ENCODE assay signal across 11 cellular contexts in the genomic region with DNA sequence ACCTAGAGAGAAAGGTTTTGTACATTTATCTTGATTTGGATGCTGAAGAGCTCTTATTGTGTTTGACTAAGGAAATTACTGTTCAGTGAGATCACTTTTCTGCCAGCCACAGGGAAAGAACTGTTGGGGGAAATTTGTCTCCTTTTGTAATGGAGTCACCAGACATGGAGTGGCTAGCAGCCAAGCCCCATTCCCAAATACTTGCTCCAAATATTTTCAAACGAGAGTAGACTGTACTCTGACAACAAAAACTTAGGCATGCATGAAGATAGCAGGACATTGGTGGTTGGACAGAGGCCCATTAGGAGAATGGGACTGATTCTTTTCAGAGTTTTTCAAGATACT. TPM values are rescaled to one million over a fixed set of nuclear protein-coding genes. Genes with fewer than 3 reads are reported as not detected.
DNase-seq lines count a peak whose midpoint lies in the region; ATAC-seq and TF ChIP-seq lines count a peak whose summit lies in the region.
"Had no signal": no experiment of that assay in that cellular context is flagged by ENCODE, and none has a peak within 500 bp of the region (broad histone marks: within the 10 kb centered on the region; RNA-seq: fewer than 3 reads in every experiment).

No MANE protein-coding gene starts in this region.

- H3F3A ChIP-seq in GM23338 (replicated peaks; ENCODE audit: low read depth), result no peaks in the 10 kb centered on the region

- 0 out of 2 replicates have a peak overlapping the region, but pooled peaks have one; percentile 19 for H3K27ac ChIP-seq in GM23338 (ENCODE audit: low read depth)
- H3K27ac ChIP-seq in adrenal gland, result peak overlapping the region in 1 of 5 donors; percentile 30
- H3K27ac ChIP-seq: neural progenitor cell had no signal

- H3K4me3 ChIP-seq in GM23338 (no peak overlapping the region), adrenal gland (no peak overlapping the region), skeletal muscle cell (ENCODE audit: low read depth, low read length) (no peak overlapping the region), BE2C (ENCODE audit: low read depth, low read length) (no peak overlapping the region)
- H3K4me3 ChIP-seq: neural progenitor cell had no signal

- ATAC-seq in GM23338 (no peak), Right ventricle myocardium superior (ENCODE audit: poor library complexity) (peak; percentile 65), GM21619 (IDR thresholded peaks at IDR 0.05; ENCODE audit: unreplicated experiment) (no peak), HG02623 (IDR thresholded peaks at IDR 0.05; ENCODE audit: unreplicated experiment) (no peak)

- no peaks in the 10 kb centered on the region for H3K27me3 ChIP-seq in GM23338 (ENCODE audit: insufficient read depth)
- H3K27me3 ChIP-seq in adrenal gland, result no peaks in the 10 kb centered on the region
- no peaks in the 10 kb centered on the region for H3K27me3 ChIP-seq in BE2C
- H3K27me3 ChIP-seq: neural progenitor cell had no signal

- H3K4me1 Mint-ChIP-seq in GM23338, result no peaks in the 10 kb centered on the region
- H3K4me1 Mint-ChIP-seq: neural progenitor cell had no signal

- H3K36me3 ChIP-seq in GM23338 (ENCODE audit: insufficient read depth) (peaks cover 64% of the 10 kb centered on the region), adrenal gland (replicated peaks in 1 of 2) (peaks cover 0 to 52% of the 10 kb centered on the region in 2 donors), BE2C (peaks cover 66% of the 10 kb centered on the region)

- TF ChIP-seq POLR2A in adrenal gland (IDR thresholded peaks at IDR 0.05), result no peak

- DNase-seq in GM23338 (ENCODE audit: low spot score) (no peak), adrenal gland (peak in 6 of 7 donors; percentile 25 to 69 (median 54)), Right ventricle myocardium superior (no peak), skeletal muscle cell (ENCODE audit: low read depth) (peak; percentile 52), BE2C (no peak), GM13977 (ENCODE audit: low spot score) (no peak)
- DNase-seq: NCI-H2081 had no signal

- peaks cover 29% of the 10 kb centered on the region for H3K79me2 ChIP-seq in GM23338 (replicated peaks; ENCODE audit: insufficient read depth)

- H3K4me1 ChIP-seq in GM23338 (ENCODE audit: insufficient read depth), result no peaks in the 10 kb centered on the region
- peaks cover 0 to 12% of the 10 kb centered on the region in 2 donors for H3K4me1 ChIP-seq in adrenal gland (replicated peaks in 1 of 2)
- no peaks in the 10 kb centered on the region for H3K4me1 ChIP-seq in BE2C
- H3K4me1 ChIP-seq: neural progenitor cell had no signal

- TF ChIP-seq CTCF in GM23338 (conservative IDR thresholded peaks at IDR 0.05; ENCODE audit: low read depth in 2 of 2), result no peak
- TF ChIP-seq CTCF in adrenal gland (IDR thresholded peaks at IDR 0.05), result no peak
- TF ChIP-seq CTCF in BE2C (IDR thresholded peaks at IDR 0.05; ENCODE audit: low read depth, low read length), result no peak
- TF ChIP-seq CTCF in GM13977 (IDR thresholded peaks at IDR 0.05; ENCODE audit: extremely low read depth, insufficient read depth, missing control alignments), result no peak

- no peak overlapping the region for H3K4me3 Mint-ChIP-seq in GM23338
- H3K4me3 Mint-ChIP-seq: dendritic cell treated with granulocyte-macrophage colony-stimulating factor and Interleukin-4, amounts not matched to agents 40 ng/mL and 50 ng/mL, for 4 days; neural progenitor cell had no signal

- no peaks in the 10 kb centered on the region for H3K27me3 Mint-ChIP-seq in GM23338 (ENCODE audit: insufficient read depth, low read depth, poor library complexity)
- H3K27me3 Mint-ChIP-seq: dendritic cell treated with granulocyte-macrophage colony-stimulating factor and Interleukin-4, amounts not matched to agents 40 ng/mL and 50 ng/mL, for 4 days had no signal

- no peaks in the 10 kb centered on the region for H3K9me2 ChIP-seq in GM23338 (ENCODE audit: insufficient read depth)

- H3K9me3 Mint-ChIP-seq in GM23338, result no peaks in the 10 kb centered on the region
- H3K9me3 Mint-ChIP-seq: dendritic cell treated with granulocyte-macrophage colony-stimulating factor and Interleukin-4, amounts not matched to agents 40 ng/mL and 50 ng/mL, for 4 days; neural progenitor cell had no signal

- H2AFZ ChIP-seq in GM23338, result no peak overlapping the region
- H2AFZ ChIP-seq: neural progenitor cell had no signal

- H3K27ac Mint-ChIP-seq in GM23338, result no peak overlapping the region
- H3K27ac Mint-ChIP-seq: dendritic cell treated with granulocyte-macrophage colony-stimulating factor and Interleukin-4, amounts not matched to agents 40 ng/mL and 50 ng/mL, for 4 days; neural progenitor cell had no signal

- 17 to 43% (median 28%) methylated on average over 1 of the region's 1 CpG for WGBS in adrenal gland, 4 donors

- intact Hi-C loops in adrenal gland (cut with DNase I), result no loop called here
- intact Hi-C loops in Right ventricle myocardium superior (cut with DNase I), result no loop called here

- H3K9me3 ChIP-seq in adrenal gland (replicated peaks in 1 of 3) (no peaks in the 10 kb centered on the region), BE2C (no peaks in the 10 kb centered on the region)

- H3K36me3 Mint-ChIP-seq in GM23338 (ENCODE audit: low read depth), result peaks cover 67% of the 10 kb centered on the region

- H4K20me1 ChIP-seq in GM23338 (replicated peaks; ENCODE audit: insufficient read depth), result peaks cover 35% of the 10 kb centered on the region

- in situ Hi-C loops in GM13977 (cut with MboI; ENCODE audit: low pct_unique_long_range_greater_than_20kb, low sequenced_read_pairs, unreplicated experiment), result no loop called here

- H3K4me2 ChIP-seq in GM23338, result no peak overlapping the region
- H3K4me2 ChIP-seq: neural progenitor cell had no signal

TF ChIP-seq in GM23338, 12 proteins besides CTCF, POLR2A, EP300 and RAD21:
- TF ChIP-seq, protein P1, sequence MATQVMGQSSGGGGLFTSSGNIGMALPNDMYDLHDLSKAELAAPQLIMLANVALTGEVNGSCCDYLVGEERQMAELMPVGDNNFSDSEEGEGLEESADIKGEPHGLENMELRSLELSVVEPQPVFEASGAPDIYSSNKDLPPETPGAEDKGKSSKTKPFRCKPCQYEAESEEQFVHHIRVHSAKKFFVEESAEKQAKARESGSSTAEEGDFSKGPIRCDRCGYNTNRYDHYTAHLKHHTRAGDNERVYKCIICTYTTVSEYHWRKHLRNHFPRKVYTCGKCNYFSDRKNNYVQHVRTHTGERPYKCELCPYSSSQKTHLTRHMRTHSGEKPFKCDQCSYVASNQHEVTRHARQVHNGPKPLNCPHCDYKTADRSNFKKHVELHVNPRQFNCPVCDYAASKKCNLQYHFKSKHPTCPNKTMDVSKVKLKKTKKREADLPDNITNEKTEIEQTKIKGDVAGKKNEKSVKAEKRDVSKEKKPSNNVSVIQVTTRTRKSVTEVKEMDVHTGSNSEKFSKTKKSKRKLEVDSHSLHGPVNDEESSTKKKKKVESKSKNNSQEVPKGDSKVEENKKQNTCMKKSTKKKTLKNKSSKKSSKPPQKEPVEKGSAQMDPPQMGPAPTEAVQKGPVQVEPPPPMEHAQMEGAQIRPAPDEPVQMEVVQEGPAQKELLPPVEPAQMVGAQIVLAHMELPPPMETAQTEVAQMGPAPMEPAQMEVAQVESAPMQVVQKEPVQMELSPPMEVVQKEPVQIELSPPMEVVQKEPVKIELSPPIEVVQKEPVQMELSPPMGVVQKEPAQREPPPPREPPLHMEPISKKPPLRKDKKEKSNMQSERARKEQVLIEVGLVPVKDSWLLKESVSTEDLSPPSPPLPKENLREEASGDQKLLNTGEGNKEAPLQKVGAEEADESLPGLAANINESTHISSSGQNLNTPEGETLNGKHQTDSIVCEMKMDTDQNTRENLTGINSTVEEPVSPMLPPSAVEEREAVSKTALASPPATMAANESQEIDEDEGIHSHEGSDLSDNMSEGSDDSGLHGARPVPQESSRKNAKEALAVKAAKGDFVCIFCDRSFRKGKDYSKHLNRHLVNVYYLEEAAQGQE (IDR thresholded peaks at IDR 0.05; ENCODE audit: unreplicated experiment), result no peak
- TF ChIP-seq, protein P2, sequence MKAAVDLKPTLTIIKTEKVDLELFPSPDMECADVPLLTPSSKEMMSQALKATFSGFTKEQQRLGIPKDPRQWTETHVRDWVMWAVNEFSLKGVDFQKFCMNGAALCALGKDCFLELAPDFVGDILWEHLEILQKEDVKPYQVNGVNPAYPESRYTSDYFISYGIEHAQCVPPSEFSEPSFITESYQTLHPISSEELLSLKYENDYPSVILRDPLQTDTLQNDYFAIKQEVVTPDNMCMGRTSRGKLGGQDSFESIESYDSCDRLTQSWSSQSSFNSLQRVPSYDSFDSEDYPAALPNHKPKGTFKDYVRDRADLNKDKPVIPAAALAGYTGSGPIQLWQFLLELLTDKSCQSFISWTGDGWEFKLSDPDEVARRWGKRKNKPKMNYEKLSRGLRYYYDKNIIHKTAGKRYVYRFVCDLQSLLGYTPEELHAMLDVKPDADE (IDR thresholded peaks at IDR 0.05), result no peak

RNA-seq across cellular contexts. Expression of a gene that starts 21.1 kb away (rescaled TPM):
- 41.1 and 47.6 TPM in 2 replicates for total RNA-seq in GM23338 (2014; rRNA removed; shearing (Covaris generic))
- 70.8 and 87.4 TPM in 2 replicates for polyA plus RNA-seq in GM23338 (2016; fragmentation: Nextera tagmentation; extraction: Ambion mirVana)
- total RNA-seq in adrenal gland, result 10 to 100 TPM; 13.6 to 45.2 (median 28.0) TPM
- polyA plus RNA-seq in adrenal gland, result 10 to 100 TPM; 23.6 to 34.4 (median 29.1) TPM
- total RNA-seq in Right ventricle myocardium superior, result 17.2 TPM
- 39.1 TPM for polyA plus RNA-seq in BE2C (2012; ENCODE audit: insufficient read depth, insufficient read length, low read depth)

RNA-seq across cellular contexts. Expression of a gene that starts 38.7 kb away (rescaled TPM):
- 3.8 and 9.2 TPM in 2 replicates for total RNA-seq in GM23338 (2014; rRNA removed; shearing (Covaris generic))
- polyA plus RNA-seq in GM23338 (2016; fragmentation: Nextera tagmentation; extraction: Ambion mirVana), result 5.4 and 8.0 TPM in 2 replicates
- 100 to 1,000 TPM in 4 of 8 donors, 10 to 100 TPM in 4; 39.0 to 221 (median 99.1) TPM for total RNA-seq in adrenal gland
- 10 to 100 TPM; 49.7 to 62.8 (median 51.0) TPM for polyA plus RNA-seq in adrenal gland
- 162 TPM for total RNA-seq in Right ventricle myocardium superior
- 3.2 TPM for polyA plus RNA-seq in BE2C (2012; ENCODE audit: insufficient read depth, insufficient read length, low read depth)

Comparison
In these comparisons a context has a peak if more than half of its experiments do, and no peak if none do; other contexts are left out.
1. DNase-seq: peak in adrenal gland (6 of 7) and skeletal muscle cell (single experiment); none in GM23338 (single experiment), Right ventricle myocardium superior (single experiment), BE2C (single experiment) and GM13977 (single experiment).